Comparison of ENCODE assay signal across 2 cellular contexts in the genomic region with DNA sequence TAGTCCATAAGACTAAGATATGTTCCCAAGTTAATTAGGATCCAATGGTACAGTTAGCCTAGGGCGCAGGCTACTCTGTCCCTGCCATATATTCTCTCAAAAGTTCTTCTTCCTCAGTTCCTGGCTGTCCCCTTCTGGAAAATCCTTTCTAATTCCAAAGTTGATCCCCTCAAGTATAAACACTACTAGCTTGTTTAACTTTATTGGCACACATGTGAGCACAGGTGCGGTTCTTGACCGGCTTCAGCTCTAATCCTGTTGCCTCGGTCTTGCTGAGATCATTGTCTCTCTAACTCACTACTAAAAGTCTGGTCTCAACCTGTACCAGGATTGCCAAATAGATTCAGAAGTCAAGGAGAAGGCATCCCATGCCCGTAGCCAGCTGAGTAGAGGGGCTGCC.
TF ChIP-seq lines count a peak whose summit lies in the region.

No MANE protein-coding gene starts in this region.

TF ChIP-seq in IMR-90, 13 proteins besides CTCF, POLR2A, EP300 and RAD21:
- TF ChIP-seq BHLHE40 (IDR thresholded peaks at IDR 0.05; ENCODE audit: low read depth, low read length) (no peak), MAZ (IDR thresholded peaks at IDR 0.05; ENCODE audit: borderline replicate concordance, low read depth, low read length) (no peak), MXI1 (IDR thresholded peaks at IDR 0.05; ENCODE audit: borderline replicate concordance, low read depth, low read length) (no peak)
- TF ChIP-seq, protein P1, sequence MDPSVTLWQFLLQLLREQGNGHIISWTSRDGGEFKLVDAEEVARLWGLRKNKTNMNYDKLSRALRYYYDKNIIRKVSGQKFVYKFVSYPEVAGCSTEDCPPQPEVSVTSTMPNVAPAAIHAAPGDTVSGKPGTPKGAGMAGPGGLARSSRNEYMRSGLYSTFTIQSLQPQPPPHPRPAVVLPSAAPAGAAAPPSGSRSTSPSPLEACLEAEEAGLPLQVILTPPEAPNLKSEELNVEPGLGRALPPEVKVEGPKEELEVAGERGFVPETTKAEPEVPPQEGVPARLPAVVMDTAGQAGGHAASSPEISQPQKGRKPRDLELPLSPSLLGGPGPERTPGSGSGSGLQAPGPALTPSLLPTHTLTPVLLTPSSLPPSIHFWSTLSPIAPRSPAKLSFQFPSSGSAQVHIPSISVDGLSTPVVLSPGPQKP (IDR thresholded peaks at IDR 0.05; ENCODE audit: borderline replicate concordance, low read depth, low read length), result no peak
- TF ChIP-seq, protein P2, sequence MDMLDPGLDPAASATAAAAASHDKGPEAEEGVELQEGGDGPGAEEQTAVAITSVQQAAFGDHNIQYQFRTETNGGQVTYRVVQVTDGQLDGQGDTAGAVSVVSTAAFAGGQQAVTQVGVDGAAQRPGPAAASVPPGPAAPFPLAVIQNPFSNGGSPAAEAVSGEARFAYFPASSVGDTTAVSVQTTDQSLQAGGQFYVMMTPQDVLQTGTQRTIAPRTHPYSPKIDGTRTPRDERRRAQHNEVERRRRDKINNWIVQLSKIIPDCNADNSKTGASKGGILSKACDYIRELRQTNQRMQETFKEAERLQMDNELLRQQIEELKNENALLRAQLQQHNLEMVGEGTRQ (IDR thresholded peaks at IDR 0.05; ENCODE audit: low read depth, low read length), result no peak
TF ChIP-seq in IMR-90: peak in this region for 0.

TF ChIP-seq in K562, 482 proteins besides CTCF, POLR2A, EP300 and RAD21:
- TF ChIP-seq, protein P3, sequence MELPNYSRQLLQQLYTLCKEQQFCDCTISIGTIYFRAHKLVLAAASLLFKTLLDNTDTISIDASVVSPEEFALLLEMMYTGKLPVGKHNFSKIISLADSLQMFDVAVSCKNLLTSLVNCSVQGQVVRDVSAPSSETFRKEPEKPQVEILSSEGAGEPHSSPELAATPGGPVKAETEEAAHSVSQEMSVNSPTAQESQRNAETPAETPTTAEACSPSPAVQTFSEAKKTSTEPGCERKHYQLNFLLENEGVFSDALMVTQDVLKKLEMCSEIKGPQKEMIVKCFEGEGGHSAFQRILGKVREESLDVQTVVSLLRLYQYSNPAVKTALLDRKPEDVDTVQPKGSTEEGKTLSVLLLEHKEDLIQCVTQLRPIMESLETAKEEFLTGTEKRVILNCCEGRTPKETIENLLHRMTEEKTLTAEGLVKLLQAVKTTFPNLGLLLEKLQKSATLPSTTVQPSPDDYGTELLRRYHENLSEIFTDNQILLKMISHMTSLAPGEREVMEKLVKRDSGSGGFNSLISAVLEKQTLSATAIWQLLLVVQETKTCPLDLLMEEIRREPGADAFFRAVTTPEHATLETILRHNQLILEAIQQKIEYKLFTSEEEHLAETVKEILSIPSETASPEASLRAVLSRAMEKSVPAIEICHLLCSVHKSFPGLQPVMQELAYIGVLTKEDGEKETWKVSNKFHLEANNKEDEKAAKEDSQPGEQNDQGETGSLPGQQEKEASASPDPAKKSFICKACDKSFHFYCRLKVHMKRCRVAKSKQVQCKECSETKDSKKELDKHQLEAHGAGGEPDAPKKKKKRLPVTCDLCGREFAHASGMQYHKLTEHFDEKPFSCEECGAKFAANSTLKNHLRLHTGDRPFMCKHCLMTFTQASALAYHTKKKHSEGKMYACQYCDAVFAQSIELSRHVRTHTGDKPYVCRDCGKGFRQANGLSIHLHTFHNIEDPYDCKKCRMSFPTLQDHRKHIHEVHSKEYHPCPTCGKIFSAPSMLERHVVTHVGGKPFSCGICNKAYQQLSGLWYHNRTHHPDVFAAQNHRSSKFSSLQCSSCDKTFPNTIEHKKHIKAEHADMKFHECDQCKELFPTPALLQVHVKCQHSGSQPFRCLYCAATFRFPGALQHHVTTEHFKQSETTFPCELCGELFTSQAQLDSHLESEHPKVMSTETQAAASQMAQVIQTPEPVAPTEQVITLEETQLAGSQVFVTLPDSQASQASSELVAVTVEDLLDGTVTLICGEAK (IDR thresholded peaks at IDR 0.05), result peak; percentile 53; the same call in 1 of the 2 replicates
- TF ChIP-seq, protein P3 (CRISPR knock-in tag; IDR thresholded peaks at IDR 0.05), result no peak
- TF ChIP-seq SREBF1 (IDR thresholded peaks at IDR 0.05; ENCODE audit: borderline replicate concordance, low read depth, low read length), result no peak
